ENCODE assay signal across 21 cellular contexts in genomic region chr18:51726614-51727013, GRCh38.
DNase-seq lines count a peak whose midpoint lies in the region; ATAC-seq and TF ChIP-seq lines count a peak whose summit lies in the region.
"Had no signal": no experiment of that assay in that cellular context is flagged by ENCODE, and none has a peak within 500 bp of the region (broad histone marks: within the 10 kb centered on the region; RNA-seq: fewer than 3 reads in every experiment).

No MANE protein-coding gene starts in this region.

- intact Hi-C loops in CD14-positive monocyte (cut with micrococcal nuclease) = no loop called here

- H2BK12ac ChIP-seq in H9 (ENCODE audit: insufficient read length, low read depth, low read length) = no peak overlapping the region

- no peak overlapping the region for H3K4ac ChIP-seq in H9 (ENCODE audit: low read depth, low read length)

- H3K4me3 Mint-ChIP-seq in H9 = no peak overlapping the region
- no peak overlapping the region for H3K4me3 Mint-ChIP-seq in CD14-positive monocyte
- H3K4me3 Mint-ChIP-seq: activated CD4-positive, alpha-beta memory T cell treated with anti-CD3 and anti-CD28 coated beads for 36 hours; activated T-cell treated with anti-CD3 and anti-CD28 coated beads, Interleukin-2, amount 50 U/mL, for 4 hours; stimulated activated effector memory CD8-positive, alpha-beta T cell treated with anti-CD3 and anti-CD28 coated beads, Interleukin-12 subunit alpha, Interleukin-12 subunit beta, amount 100 ng/mL, for 72 hours had no signal

- H2BK20ac ChIP-seq in H9 (ENCODE audit: low read depth, low read length, poor library complexity, severe bottlenecking) = no peak overlapping the region

- H3K56ac ChIP-seq in H9 (ENCODE audit: insufficient read length, low read depth, low read length) = no peak overlapping the region

- H3K4me2 ChIP-seq in H9 (ENCODE audit: insufficient read depth, insufficient read length, low read length) = no peak overlapping the region
- H3K4me2 ChIP-seq: KMS-11 had no signal

- H2BK120ac ChIP-seq in H9 (ENCODE audit: low read depth, low read length, poor library complexity, severe bottlenecking) = no peak overlapping the region

- peaks cover 0 to 4% (median 0%) of the 10 kb centered on the region in 3 experiments; a peak in 2 of 7 replicates for H3K36me3 Mint-ChIP-seq in H9 (ENCODE audit: insufficient read depth in 1 of 3, low read depth in 3 of 3)
- no peaks in the 10 kb centered on the region for H3K36me3 Mint-ChIP-seq in CD14-positive monocyte
- H3K36me3 Mint-ChIP-seq: activated CD4-positive, alpha-beta memory T cell treated with anti-CD3 and anti-CD28 coated beads for 36 hours; stimulated activated effector memory CD8-positive, alpha-beta T cell treated with anti-CD3 and anti-CD28 coated beads, Interleukin-12 subunit alpha, Interleukin-12 subunit beta, amount 100 ng/mL, for 72 hours had no signal

- H3T11ph ChIP-seq in H9 (ENCODE audit: low read length) = no peak overlapping the region

- H4K5ac ChIP-seq in H9 (ENCODE audit: insufficient read length, low read depth, low read length) = no peak overlapping the region

- no peaks in the 10 kb centered on the region for H3K79me2 ChIP-seq in H9 (ENCODE audit: insufficient read depth, low read length)

- no peak overlapping the region for H4K91ac ChIP-seq in H9 (ENCODE audit: insufficient read length, low read depth, low read length)

- WGBS in H9 (ENCODE audit: extremely low coverage, insufficient read length, low lambda C conversion rate) = no CpG with 5 or more reads among the region's 2 CpGs

- peak; percentile 6 for DNase-seq in NCI-H1436 treated with DMSO at 0.1 percent for 48 hours (lab: John Stamatoyannopoulos, UW)
- DNase-seq in NCI-H1436 (lab: John Stamatoyannopoulos, UW) = no peak
- DNase-seq in MV-4-11 (lab: John Stamatoyannopoulos, UW) = peak; percentile 78
- DNase-seq in superior temporal gyrus (ENCODE audit: extremely low spot score) = peak; percentile 72
- DNase-seq in H9 = no peak
- no peak for DNase-seq in T-helper 9 cell
- no peak for DNase-seq in CD14-positive monocyte (ENCODE audit: low spot score)
- DNase-seq: activated CD4-positive, alpha-beta memory T cell treated with anti-CD3 and anti-CD28 coated beads for 36 hours; activated naive CD4-positive, alpha-beta T cell treated with anti-CD3 and anti-CD28 coated beads, Interleukin-2, amount 50 U/mL, for 16 hours; activated T-cell treated with anti-CD3 and anti-CD28 coated beads, Interleukin-2, amount 50 U/mL, for 4 hours; effector memory CD4-positive, alpha-beta T cell; GDM1; left ventricle myocardium inferior; NCI-H1417; T-helper 1 cell had no signal

- H4K20me1 ChIP-seq in H9 (ENCODE audit: control insufficient read depth, insufficient read depth, insufficient read length) = no peaks in the 10 kb centered on the region

- no peak overlapping the region for H2BK5ac ChIP-seq in H9 (ENCODE audit: insufficient read length, low read length)

- H3K14ac ChIP-seq in H9 (ENCODE audit: insufficient read depth, low read length) = no peak overlapping the region

- no peak overlapping the region for H3K18ac ChIP-seq in H9 (ENCODE audit: insufficient read length, low read depth, low read length)

- no peak overlapping the region for H3K27ac ChIP-seq in H9 (ENCODE audit: insufficient read length, low read depth, low read length)
- H3K27ac ChIP-seq: ascending aorta, KMS-11, left ventricle myocardium inferior, tibial nerve had no signal

- peak; percentile 45 for ATAC-seq in GM21723 (IDR thresholded peaks at IDR 0.05; ENCODE audit: unreplicated experiment)
- ATAC-seq: activated T-cell treated with anti-CD3 and anti-CD28 coated beads, Interleukin-2, amount 50 U/mL, for 4 hours; mucosa of descending colon; stimulated activated effector memory CD8-positive, alpha-beta T cell treated with anti-CD3 and anti-CD28 coated beads, Interleukin-12 subunit alpha, Interleukin-12 subunit beta, amount 100 ng/mL, for 72 hours had no signal

- H4K8ac ChIP-seq in H9 (replicated peaks; ENCODE audit: insufficient read length, low read depth, low read length) = no peak overlapping the region

- peaks cover 6 to 7% of the 10 kb centered on the region in 2 experiments for H3K4me1 Mint-ChIP-seq in H9
- no peaks in the 10 kb centered on the region for H3K4me1 Mint-ChIP-seq in CD14-positive monocyte
- H3K4me1 Mint-ChIP-seq: stimulated activated effector memory CD8-positive, alpha-beta T cell treated with anti-CD3 and anti-CD28 coated beads, Interleukin-12 subunit alpha, Interleukin-12 subunit beta, amount 100 ng/mL, for 72 hours had no signal

- H2AFZ ChIP-seq in H9 (ENCODE audit: low read length) = no peak overlapping the region

- no peak overlapping the region for H3K23ac ChIP-seq in H9 (ENCODE audit: insufficient read length, low read depth, low read length)

- no peaks in the 10 kb centered on the region for H3K27me3 ChIP-seq in H9 (ENCODE audit: insufficient read depth, low read length)
- H3K27me3 ChIP-seq: ascending aorta, tibial nerve had no signal

- no peak overlapping the region for H3K27ac Mint-ChIP-seq in H9
- no peak overlapping the region for H3K27ac Mint-ChIP-seq in CD14-positive monocyte
- H3K27ac Mint-ChIP-seq: activated CD4-positive, alpha-beta memory T cell treated with anti-CD3 and anti-CD28 coated beads for 36 hours; stimulated activated effector memory CD8-positive, alpha-beta T cell treated with anti-CD3 and anti-CD28 coated beads, Interleukin-12 subunit alpha, Interleukin-12 subunit beta, amount 100 ng/mL, for 72 hours had no signal

- H2AK5ac ChIP-seq in H9 (ENCODE audit: insufficient read length, low read length) = no peak overlapping the region

- no peak overlapping the region for H3K9ac ChIP-seq in H9 (ENCODE audit: extremely low read depth, insufficient read length, low read length)
- H3K9ac ChIP-seq: KMS-11 had no signal

- H3K4me1 ChIP-seq in H9 (ENCODE audit: insufficient read depth, low read length) = no peaks in the 10 kb centered on the region
- H3K4me1 ChIP-seq: ascending aorta, left ventricle myocardium inferior, tibial nerve had no signal

- no peak overlapping the region for H2BK15ac ChIP-seq in H9 (ENCODE audit: low read depth, low read length)

- H3K23me2 ChIP-seq in H9 (ENCODE audit: insufficient read length, low read depth, low read length, poor library complexity, severe bottlenecking) = no peaks in the 10 kb centered on the region

- H3K79me1 ChIP-seq in H9 (ENCODE audit: insufficient read depth, low read depth, low read length, poor library complexity, severe bottlenecking) = no peaks in the 10 kb centered on the region

- no peak for TF ChIP-seq CTCF in H9 (conservative IDR thresholded peaks at IDR 0.05)
- TF ChIP-seq CTCF in CD14-positive monocyte (IDR thresholded peaks at IDR 0.05) = no peak

- no peaks in the 10 kb centered on the region; the same call in 1 of the 2 replicates for H3K27me3 Mint-ChIP-seq in H9 (ENCODE audit: low read depth)
- no peaks in the 10 kb centered on the region for H3K27me3 Mint-ChIP-seq in CD14-positive monocyte (ENCODE audit: low read depth in 3 of 3)

- peaks cover 0 to 3% of the 10 kb centered on the region in 2 experiments; a peak in 3 of 5 replicates for H3K9me3 Mint-ChIP-seq in H9
- peaks cover 0 to 10% (median 2%) of the 10 kb centered on the region in 7 donors for H3K9me3 Mint-ChIP-seq in CD14-positive monocyte
- H3K9me3 Mint-ChIP-seq: activated CD4-positive, alpha-beta memory T cell treated with anti-CD3 and anti-CD28 coated beads for 36 hours; activated T-cell treated with anti-CD3 and anti-CD28 coated beads, Interleukin-2, amount 50 U/mL, for 4 hours; stimulated activated effector memory CD8-positive, alpha-beta T cell treated with anti-CD3 and anti-CD28 coated beads, Interleukin-12 subunit alpha, Interleukin-12 subunit beta, amount 100 ng/mL, for 72 hours had no signal

- no peaks in the 10 kb centered on the region for H3K9me3 ChIP-seq in H9 (ENCODE audit: control insufficient read depth, low read depth, low read length)
- H3K9me3 ChIP-seq: ascending aorta, mucosa of descending colon, tibial nerve had no signal

Comparison
In these comparisons a context has a peak if more than half of its experiments do, and no peak if none do; other contexts are left out.
1. DNase-seq: peak in NCI-H1436 treated with DMSO at 0.1 percent for 48 hours (single experiment), MV-4-11 (single experiment) and superior temporal gyrus (single experiment); none in NCI-H1436 (single experiment), H9 (single experiment), T-helper 9 cell (single experiment) and CD14-positive monocyte (single experiment).